1 cellular context compared by ENCODE assay signal in genomic region chr11:123011510-123011909, GRCh38.
TF ChIP-seq lines count a peak whose summit lies in the region.

No MANE protein-coding gene starts in this region.

TF ChIP-seq in A549, 52 proteins besides CTCF, POLR2A, EP300 and RAD21 (continued from another document):
- no peak for TF ChIP-seq POLR2AphosphoS2 (conservative IDR thresholded peaks at IDR 0.05; ENCODE audit: low read length)
- no peak for TF ChIP-seq CHD4 (IDR thresholded peaks at IDR 0.05; ENCODE audit: borderline replicate concordance)
- TF ChIP-seq CEBPB (IDR thresholded peaks at IDR 0.05): no peak
- no peak for TF ChIP-seq RFX5 (IDR thresholded peaks at IDR 0.05)
- no peak for TF ChIP-seq ZSCAN20 (CRISPR knock-in tag; IDR thresholded peaks at IDR 0.05)
- TF ChIP-seq FOSL2 (IDR thresholded peaks at IDR 0.05): no peak
- no peak for TF ChIP-seq FOSL2 (CRISPR knock-in tag; IDR thresholded peaks at IDR 0.05)
- no peak for TF ChIP-seq HEYL (CRISPR knock-in tag; IDR thresholded peaks at IDR 0.05)
- no peak for TF ChIP-seq HMGXB4 (CRISPR knock-in tag; IDR thresholded peaks at IDR 0.05; ENCODE audit: borderline replicate concordance)
- TF ChIP-seq PBX3 (IDR thresholded peaks at IDR 0.05): no peak
- no peak for TF ChIP-seq GATA3 (IDR thresholded peaks at IDR 0.05; ENCODE audit: borderline replicate concordance)
- no peak for TF ChIP-seq MYC (IDR thresholded peaks at IDR 0.05; ENCODE audit: borderline replicate concordance, low read length)
- no peak for TF ChIP-seq ZC3H11A (IDR thresholded peaks at IDR 0.05)
- TF ChIP-seq SMC3 (IDR thresholded peaks at IDR 0.05): no peak
